14 cellular contexts compared by ENCODE assay signal in the genomic region with DNA sequence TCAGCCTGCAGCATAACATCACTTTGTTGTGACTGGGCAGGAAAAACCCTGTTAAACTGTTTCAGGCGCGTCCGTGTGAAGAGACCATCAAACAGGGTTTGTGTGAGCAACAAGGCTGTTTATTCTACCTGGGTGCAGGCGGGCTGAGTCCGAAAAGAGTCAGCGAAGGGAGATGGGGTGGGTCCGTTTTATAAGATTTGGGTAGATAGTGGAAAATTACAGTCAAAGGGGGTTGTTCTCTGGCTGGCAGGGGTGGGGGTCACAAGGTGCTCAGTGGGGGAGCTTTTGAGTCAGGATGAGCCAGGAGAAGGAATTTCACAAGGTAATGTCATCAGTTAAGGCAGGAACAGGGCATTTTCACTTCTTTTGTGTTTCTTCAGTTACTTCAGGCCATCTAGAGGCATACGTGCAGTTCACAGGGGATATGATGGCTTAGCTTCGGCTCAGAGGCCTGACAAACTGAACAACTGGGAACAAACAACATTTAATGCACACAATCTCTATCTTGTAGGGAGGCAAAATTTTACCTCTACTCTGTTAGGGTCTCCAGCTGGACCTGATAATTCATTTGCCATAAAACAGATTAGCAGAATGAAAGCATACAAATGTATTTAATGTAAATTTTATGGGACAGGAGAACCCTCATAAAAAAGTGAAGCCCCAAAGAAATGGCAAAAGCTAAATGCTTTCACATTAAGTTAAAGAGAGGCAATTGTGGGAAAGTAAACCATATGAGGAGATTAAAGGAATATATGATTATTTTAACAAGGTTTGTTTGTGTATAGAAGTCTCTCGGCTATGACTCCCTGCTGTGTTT. TPM values are rescaled to one million over a fixed set of nuclear protein-coding genes. Genes with fewer than 3 reads are reported as not detected.
DNase-seq lines count a peak whose midpoint lies in the region; TF ChIP-seq lines count a peak whose summit lies in the region.
"Had no signal": no experiment of that assay in that cellular context is flagged by ENCODE, and none has a peak within 500 bp of the region (broad histone marks: within the 10 kb centered on the region; RNA-seq: fewer than 3 reads in every experiment).

No MANE protein-coding gene starts in this region.

- no peak overlapping the region for H2AFZ ChIP-seq in Loucy (ENCODE audit: low read length)

- H3K4me1 ChIP-seq in Loucy (ENCODE audit: insufficient read depth, low read length, poor library complexity, severe bottlenecking), result peaks cover 49% of the 10 kb centered on the region

- peaks cover 54% of the 10 kb centered on the region for H3K4me1 Mint-ChIP-seq in activated naive CD8-positive, alpha-beta T cell (ENCODE audit: low read depth)
- peaks cover 87% of the 10 kb centered on the region for H3K4me1 Mint-ChIP-seq in neural crest cell

- TF ChIP-seq CTCF in Loucy (conservative IDR thresholded peaks at IDR 0.05; ENCODE audit: low read length) (no peak), neural crest cell (conservative IDR thresholded peaks at IDR 0.05) (no peak)

- no peaks in the 10 kb centered on the region for H3K9me3 Mint-ChIP-seq in activated naive CD8-positive, alpha-beta T cell (ENCODE audit: low read depth)
- H3K9me3 Mint-ChIP-seq in neural crest cell, result no peaks in the 10 kb centered on the region
- H3K9me3 Mint-ChIP-seq: central memory CD8-positive, alpha-beta T cell had no signal

- H3F3A ChIP-seq in Loucy (ENCODE audit: low read depth), result peaks cover 27% of the 10 kb centered on the region; the same call in 1 of the 2 replicates

- no peaks in the 10 kb centered on the region for H4K20me1 ChIP-seq in Loucy (ENCODE audit: insufficient read depth, low read length, poor library complexity, severe bottlenecking)

- no peaks in the 10 kb centered on the region for H3K27me3 ChIP-seq in Loucy (ENCODE audit: insufficient read depth, low read length, poor library complexity, severe bottlenecking)
- H3K27me3 ChIP-seq: tibial nerve had no signal

- peak; percentile 25 for DNase-seq in NCI-H146 (lab: John Stamatoyannopoulos, UW)
- no peak for DNase-seq in NCI-H146 treated with DMSO at 0.1 percent for 48 hours (lab: John Stamatoyannopoulos, UW; ENCODE audit: unreplicated experiment)
- DNase-seq in neural crest cell (ENCODE audit: low read depth, low spot score), result no peak
- DNase-seq in NCI-H2029 (lab: John Stamatoyannopoulos, UW), result no peak
- DNase-seq in UCSD-AML1 (lab: John Stamatoyannopoulos, UW; ENCODE audit: unreplicated experiment), result no peak
- no peak for DNase-seq in NCI-H1694 treated with DMSO at 0.1 percent for 48 hours (lab: John Stamatoyannopoulos, UW)
- DNase-seq: ACHN; activated CD4-positive, alpha-beta T cell treated with anti-CD3 and anti-CD28 coated beads for 4 hours; NCI-H526 treated with DMSO at 0.1 percent for 48 hours; stimulated activated CD4-positive, alpha-beta T cell treated with anti-CD3 and anti-CD28 coated beads, Interleukin-2, amount 100 ng/mL, for 24 hours had no signal

- no peaks in the 10 kb centered on the region for H3K9me2 ChIP-seq in Loucy (replicated peaks; ENCODE audit: low read depth, low read length)

- peak overlapping the region; percentile 54 for H3K27ac Mint-ChIP-seq in activated naive CD8-positive, alpha-beta T cell
- H3K27ac Mint-ChIP-seq in neural crest cell (ENCODE audit: unreplicated experiment), result peak overlapping the region; percentile 94

- H3K4me3 Mint-ChIP-seq in activated naive CD8-positive, alpha-beta T cell, result no peak overlapping the region
- peak overlapping the region; percentile 95 for H3K4me3 Mint-ChIP-seq in neural crest cell

- peak overlapping the region; percentile 95 for H3K9ac ChIP-seq in Loucy (ENCODE audit: low read depth, low read length, poor library complexity, severe bottlenecking)

- no peaks in the 10 kb centered on the region for H3K36me3 Mint-ChIP-seq in activated naive CD8-positive, alpha-beta T cell
- H3K36me3 Mint-ChIP-seq in neural crest cell (ENCODE audit: low read depth), result no peaks in the 10 kb centered on the region

- no peaks in the 10 kb centered on the region for H3K79me2 ChIP-seq in Loucy (ENCODE audit: insufficient read depth, low read length)

- no peaks in the 10 kb centered on the region for H3K36me3 ChIP-seq in Loucy (ENCODE audit: insufficient read depth, low read length)
- H3K36me3 ChIP-seq: tibial nerve had no signal

- no peaks in the 10 kb centered on the region for H3K9me3 ChIP-seq in Loucy (ENCODE audit: insufficient read depth, low read depth, low read length)
- H3K9me3 ChIP-seq: tibial nerve had no signal

- H3K27me3 Mint-ChIP-seq in activated naive CD8-positive, alpha-beta T cell, result no peaks in the 10 kb centered on the region
- H3K27me3 Mint-ChIP-seq in neural crest cell (ENCODE audit: low read depth), result peaks cover 13% of the 10 kb centered on the region
- H3K27me3 Mint-ChIP-seq: central memory CD8-positive, alpha-beta T cell had no signal

- peak overlapping the region; percentile 23 for H3K4me3 ChIP-seq in Loucy (ENCODE audit: low read length, poor library complexity, severe bottlenecking)
- H3K4me3 ChIP-seq: tibial nerve had no signal

- peak overlapping the region; percentile 89 for H3K4me2 ChIP-seq in Loucy (ENCODE audit: low read depth, low read length, poor library complexity, severe bottlenecking)

RNA-seq across cellular contexts. Expression of a gene that starts 58.3 kb away (rescaled TPM):
- 1.7 and 2.4 TPM in 2 replicates for total RNA-seq in neural crest cell
